Comparison of ENCODE assay signal across 29 cellular contexts in genomic region chr15:27176785-27177406, GRCh38.
"Had no signal": no experiment of that assay in that cellular context is flagged by ENCODE, and none has a peak within 500 bp of the region (broad histone marks: within the 10 kb centered on the region; RNA-seq: fewer than 3 reads in every experiment).

No MANE protein-coding gene starts in this region.

- H3K9me3 ChIP-seq: pancreas had no signal

- FAIRE-seq: endometrium, islet of Langerhans, pancreas had no signal

- H3K4me3 ChIP-seq: gastroesophageal sphincter, heart left ventricle, hepatocyte, left lung, mucosa of descending colon, pancreas, smooth muscle cell, suprapubic skin, transverse colon, upper lobe of right lung, uterus had no signal

- H3K36me3 ChIP-seq: gastroesophageal sphincter, heart left ventricle, left lung, neutrophil, pancreas, suprapubic skin, transverse colon, upper lobe of right lung, uterus had no signal

- H3K4me2 ChIP-seq: hepatocyte, smooth muscle cell had no signal

- H3K4me1 Mint-ChIP-seq: mesothelial cell of epicardium; naive B cell; neural crest cell; stimulated activated naive CD8-positive, alpha-beta T cell treated with anti-CD3 and anti-CD28 coated beads, Interleukin-15, amount 100 ng/mL, for 72 hours had no signal

- H2AFZ ChIP-seq: hepatocyte had no signal

- H3K79me2 ChIP-seq: hepatocyte had no signal

- H3K36me3 Mint-ChIP-seq: mesothelial cell of epicardium; naive B cell; natural killer cell treated with Interleukin-12 subunit alpha and Interleukin-12 subunit beta and Interleukin-15 and Interleukin-18, amount 100 ng/mL, for 72 hours had no signal

- DNase-seq: cortex of kidney; effector memory CD8-positive, alpha-beta T cell; foreskin fibroblast; heart left ventricle; left cardiac atrium; left lung; mesenchymal stem cell; mucosa of descending colon; naive B cell; pancreas; stimulated activated CD4-positive, alpha-beta T cell treated with anti-CD3 and anti-CD28 coated beads, Interleukin-12 subunit alpha, Interleukin-12 subunit beta, amount 100 ng/mL, for 4 hours; stimulated activated CD4-positive, alpha-beta T cell treated with anti-CD3 and anti-CD28 coated beads, Interleukin-1b, Interleukin-23, amount 100 ng/mL, for 48 hours; stimulated activated CD4-positive, alpha-beta T cell treated with anti-CD3 and anti-CD28 coated beads, Interleukin-4, amount 100 ng/mL, for 1 hour; stimulated activated CD8-positive, alpha-beta memory T cell treated with anti-CD3 and anti-CD28 coated beads, Interleukin-4, amount 100 ng/mL, for 48 hours; stimulated activated naive CD4-positive, alpha-beta T cell; stimulated activated naive CD8-positive, alpha-beta T cell treated with anti-CD3 and anti-CD28 coated beads, Interleukin-15, amount 100 ng/mL, for 72 hours; transverse colon; upper lobe of right lung; uterus had no signal

- H3K4me3 Mint-ChIP-seq: effector memory CD8-positive, alpha-beta T cell; mesothelial cell of epicardium; naive B cell; natural killer cell treated with Interleukin-12 subunit alpha and Interleukin-12 subunit beta and Interleukin-15 and Interleukin-18, amount 100 ng/mL, for 72 hours; neural crest cell; stimulated activated naive CD8-positive, alpha-beta T cell treated with anti-CD3 and anti-CD28 coated beads, Interleukin-15, amount 100 ng/mL, for 72 hours had no signal

- H3K27me3 ChIP-seq: gastroesophageal sphincter, heart left ventricle, hepatocyte, left lung, neutrophil, pancreas, suprapubic skin, transverse colon, upper lobe of right lung, uterus had no signal

- H3K27ac Mint-ChIP-seq: effector memory CD8-positive, alpha-beta T cell; mesothelial cell of epicardium; natural killer cell treated with Interleukin-12 subunit alpha and Interleukin-12 subunit beta and Interleukin-15 and Interleukin-18, amount 100 ng/mL, for 72 hours; stimulated activated naive CD8-positive, alpha-beta T cell treated with anti-CD3 and anti-CD28 coated beads, Interleukin-15, amount 100 ng/mL, for 72 hours had no signal

- H3K27ac ChIP-seq: gastroesophageal sphincter, heart left ventricle, hepatocyte, left lung, neutrophil, pancreas, suprapubic skin, transverse colon, upper lobe of right lung, uterus had no signal

- H3K27me3 Mint-ChIP-seq: effector memory CD8-positive, alpha-beta T cell; naive B cell; natural killer cell treated with Interleukin-12 subunit alpha and Interleukin-12 subunit beta and Interleukin-15 and Interleukin-18, amount 100 ng/mL, for 72 hours; stimulated activated naive CD8-positive, alpha-beta T cell treated with anti-CD3 and anti-CD28 coated beads, Interleukin-15, amount 100 ng/mL, for 72 hours had no signal

- H3K4me1 ChIP-seq: gastroesophageal sphincter, heart left ventricle, left lung, pancreas, suprapubic skin, transverse colon, upper lobe of right lung, uterus had no signal
